ENCODE assay signal across 17 cellular contexts in the genomic region with DNA sequence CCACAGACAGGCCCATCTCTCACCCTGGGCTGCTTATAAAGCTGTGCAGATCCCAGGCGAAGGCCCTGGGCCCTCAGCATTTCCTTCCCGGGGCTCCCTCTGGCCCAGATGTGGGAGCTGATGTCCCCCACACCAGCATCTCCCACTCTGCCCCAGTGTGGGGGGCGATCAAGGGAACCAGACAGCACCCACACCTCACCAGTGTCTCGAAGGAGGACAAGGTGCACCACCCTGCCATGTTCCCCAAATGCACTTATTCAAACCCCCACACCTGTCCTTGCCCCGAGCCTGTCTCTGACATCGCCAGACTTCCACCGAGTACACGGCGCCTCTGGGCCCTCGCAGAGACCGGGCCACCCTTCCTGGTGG. TPM values are rescaled to one million over a fixed set of nuclear protein-coding genes. Genes with fewer than 3 reads are reported as not detected.
A peak's percentile ranks its signal among the peaks of the same experiment; 100 is the strongest.
DNase-seq lines count a peak whose midpoint lies in the region; ATAC-seq and TF ChIP-seq lines count a peak whose summit lies in the region.
"Had no signal": no experiment of that assay in that cellular context is flagged by ENCODE, and none has a peak within 500 bp of the region (broad histone marks: within the 10 kb centered on the region; RNA-seq: fewer than 3 reads in every experiment).

No MANE protein-coding gene starts in this region.

- peaks cover 36% of the 10 kb centered on the region for H3K9me3 Mint-ChIP-seq in glutamatergic neuron (ENCODE audit: unreplicated experiment)
- H3K9me3 Mint-ChIP-seq: CD4-positive, alpha-beta T cell; CD8-positive, alpha-beta memory T cell; GM23338; H9 had no signal

- H3K4me3 Mint-ChIP-seq in glutamatergic neuron (ENCODE audit: unreplicated experiment): no peak overlapping the region
- H3K4me3 Mint-ChIP-seq: CD14-positive monocyte; CD4-positive, alpha-beta T cell; CD8-positive, alpha-beta memory T cell; GM23338; H9 had no signal

- no peaks in the 10 kb centered on the region for H3K27me3 ChIP-seq in left ventricle myocardium inferior (ENCODE audit: low read depth)
- H3K27me3 ChIP-seq in osteoblast (ENCODE audit: insufficient read depth, low read length): no peaks in the 10 kb centered on the region
- no peaks in the 10 kb centered on the region for H3K27me3 ChIP-seq in mesendoderm (ENCODE audit: insufficient read depth, low read length, poor library complexity)

- H3K4me2 ChIP-seq in osteoblast (ENCODE audit: insufficient read depth, low read length): no peak overlapping the region
- no peak overlapping the region for H3K4me2 ChIP-seq in mesendoderm (ENCODE audit: low read length)
- H3K4me2 ChIP-seq: GM23338 had no signal

- H3K4me3 ChIP-seq in left ventricle myocardium inferior (no peak overlapping the region), osteoblast (ENCODE audit: insufficient read depth, low read length) (no peak overlapping the region), mesendoderm (ENCODE audit: low read length) (no peak overlapping the region)
- H3K4me3 ChIP-seq: GM12878, GM23338 had no signal

- no peaks in the 10 kb centered on the region for H3K79me1 ChIP-seq in mesendoderm (ENCODE audit: low read length)

- no peak overlapping the region for H4K5ac ChIP-seq in mesendoderm (ENCODE audit: low read length)

- intact Hi-C loops in left ventricle myocardium inferior (cut with micrococcal nuclease): no loop called here
- intact Hi-C loops in left ventricle myocardium superior (cut with micrococcal nuclease): no loop called here

- peaks cover 20% of the 10 kb centered on the region for H3K36me3 ChIP-seq in left ventricle myocardium inferior
- H3K36me3 ChIP-seq in osteoblast (ENCODE audit: insufficient read depth, low read length): no peaks in the 10 kb centered on the region
- no peaks in the 10 kb centered on the region for H3K36me3 ChIP-seq in mesendoderm (ENCODE audit: control insufficient read depth, insufficient read depth, low read length)

- no peak overlapping the region for H2BK15ac ChIP-seq in mesendoderm (replicated peaks; ENCODE audit: low read depth)

- peaks cover 37% of the 10 kb centered on the region for H3K27me3 Mint-ChIP-seq in glutamatergic neuron (ENCODE audit: unreplicated experiment)
- H3K27me3 Mint-ChIP-seq: CD4-positive, alpha-beta T cell; CD8-positive, alpha-beta memory T cell had no signal

- H3K4ac ChIP-seq in mesendoderm (ENCODE audit: low read depth, low read length): no peak overlapping the region

- peaks cover 22% of the 10 kb centered on the region for H3K4me1 ChIP-seq in left ventricle myocardium inferior
- H3K4me1 ChIP-seq in osteoblast (ENCODE audit: insufficient read depth, low read length): no peaks in the 10 kb centered on the region
- H3K4me1 ChIP-seq in mesendoderm (ENCODE audit: control insufficient read depth, low read depth, low read length): no peaks in the 10 kb centered on the region

- H2BK5ac ChIP-seq in mesendoderm (ENCODE audit: low read length): no peak overlapping the region

- H3K4me1 Mint-ChIP-seq in glutamatergic neuron (ENCODE audit: low read depth, unreplicated experiment): peaks cover 10% of the 10 kb centered on the region
- H3K4me1 Mint-ChIP-seq: CD14-positive monocyte; CD8-positive, alpha-beta memory T cell; GM23338; H9 had no signal

- H2AFZ ChIP-seq in osteoblast (ENCODE audit: low read length): no peak overlapping the region
- H2AFZ ChIP-seq: GM23338 had no signal

- ATAC-seq in left ventricle myocardium superior: no peak
- ATAC-seq in GM19035 (IDR thresholded peaks at IDR 0.05; ENCODE audit: unreplicated experiment): no peak
- ATAC-seq: GM12878, GM23338, HCT116 had no signal

- H3K18ac ChIP-seq in mesendoderm (ENCODE audit: low read length): no peak overlapping the region

- H3K56ac ChIP-seq in mesendoderm (ENCODE audit: low read length): no peak overlapping the region

- H4K20me1 ChIP-seq in osteoblast (ENCODE audit: insufficient read depth, low read length): no peaks in the 10 kb centered on the region

- no peak overlapping the region for H3K27ac Mint-ChIP-seq in glutamatergic neuron (ENCODE audit: unreplicated experiment)
- H3K27ac Mint-ChIP-seq: CD4-positive, alpha-beta T cell; CD8-positive, alpha-beta memory T cell; GM23338 had no signal

- H3K36me3 Mint-ChIP-seq in glutamatergic neuron (ENCODE audit: unreplicated experiment): peaks cover 6% of the 10 kb centered on the region
- H3K36me3 Mint-ChIP-seq: CD8-positive, alpha-beta memory T cell had no signal

- H3K27ac ChIP-seq in left ventricle myocardium inferior (replicated peaks) (peak overlapping the region; percentile 73), osteoblast (ENCODE audit: low read depth, low read length) (no peak overlapping the region), mesendoderm (ENCODE audit: low read depth, low read length) (no peak overlapping the region)

- no peaks in the 10 kb centered on the region for H3K9me3 ChIP-seq in left ventricle myocardium inferior (replicated peaks)
- H3K9me3 ChIP-seq in osteoblast (ENCODE audit: low read depth, low read length): no peaks in the 10 kb centered on the region

- no peak overlapping the region for H4K8ac ChIP-seq in mesendoderm (ENCODE audit: low read depth, low read length)

- no peak overlapping the region for H3K23ac ChIP-seq in mesendoderm (ENCODE audit: low read length)

- H3K79me2 ChIP-seq in osteoblast (ENCODE audit: insufficient read depth, low read length) (no peaks in the 10 kb centered on the region), mesendoderm (ENCODE audit: control insufficient read depth, insufficient read depth, low read length) (no peaks in the 10 kb centered on the region)

- WGBS in mesendoderm (ENCODE audit: extremely low coverage, insufficient coverage, low lambda C conversion rate): no CpG with 5 or more reads among the region's 11 CpGs

- no peak for DNase-seq in left ventricle myocardium inferior
- DNase-seq in left ventricle myocardium superior: no peak
- peak; percentile 17 for DNase-seq in glutamatergic neuron
- peak; percentile 91 for DNase-seq in osteoblast (ENCODE audit: insufficient read length, low spot score, missing footprints)
- DNase-seq in mesendoderm: no peak
- DNase-seq: CD4-positive, alpha-beta T cell; CD8-positive, alpha-beta memory T cell; DMS 273 treated with DMSO at 0.1 percent for 48 hours; DMS79; EL; GDM1; H9 had no signal

- H3K9ac ChIP-seq in mesendoderm (ENCODE audit: low read length): no peak overlapping the region

- H2AK5ac ChIP-seq in mesendoderm (ENCODE audit: low read length): no peak overlapping the region

- no peak for TF ChIP-seq CTCF in left ventricle myocardium inferior (IDR thresholded peaks at IDR 0.05; ENCODE audit: borderline replicate concordance)
- no peak for TF ChIP-seq CTCF in glutamatergic neuron (IDR thresholded peaks at IDR 0.05; ENCODE audit: partially characterized antibody, unreplicated experiment)
- no peak for TF ChIP-seq CTCF in osteoblast (IDR thresholded peaks at IDR 0.05; ENCODE audit: extremely low read depth, low read depth, low read length)

- H2BK120ac ChIP-seq in mesendoderm (ENCODE audit: low read depth, low read length): no peak overlapping the region

RNA-seq across cellular contexts. Expression of gene DPYSL4, which starts 19.6 kb away (rescaled TPM):
- total RNA-seq in left ventricle myocardium inferior (42.8 TPM), left ventricle myocardium superior (45.2 TPM), glutamatergic neuron (ENCODE audit: unreplicated experiment) (402 TPM), osteoblast (0.72 and 2.4 TPM in 2 replicates)
- polyA plus RNA-seq in mesendoderm (2013, experiment 1 of 2): 5.6 TPM
- polyA plus RNA-seq in mesendoderm (2013, experiment 2 of 2): 5.8 TPM
- polyA plus RNA-seq: CD14-positive monocyte; CD8-positive, alpha-beta memory T cell had no signal

Comparison
In these comparisons a context has a peak if more than half of its experiments do, and no peak if none do; other contexts are left out.
1. DNase-seq: peak in glutamatergic neuron (single experiment) and osteoblast (single experiment); none in left ventricle myocardium inferior (single experiment), left ventricle myocardium superior (single experiment) and mesendoderm (single experiment).
2. RNA of gene DPYSL4, which starts 19.6 kb away (total RNA-seq): 402 TPM in glutamatergic neuron (single experiment), 45.2 TPM in left ventricle myocardium superior (single experiment) and 42.8 TPM in left ventricle myocardium inferior (single experiment); 0.72 to 2.4 TPM in osteoblast; every median in the first group is over 10 times any median in the second.